Comparison of ENCODE assay signal across 10 cellular contexts in genomic region chr2:74836675-74837401, GRCh38. TPM values are rescaled to one million over a fixed set of nuclear protein-coding genes. Genes with fewer than 3 reads are reported as not detected.
DNase-seq lines count a peak whose midpoint lies in the region; ATAC-seq and TF ChIP-seq lines count a peak whose summit lies in the region.
"Had no signal": no experiment of that assay in that cellular context is flagged by ENCODE, and none has a peak within 500 bp of the region (broad histone marks: within the 10 kb centered on the region; RNA-seq: fewer than 3 reads in every experiment).

No MANE protein-coding gene starts in this region.

- intact Hi-C loops in activated CD4-positive, alpha-beta T cell treated with anti-CD3 and anti-CD28 coated beads for 36 hours (cut with DNase I, micrococcal nuclease) = loop anchor here (1.0 to 10.0 kb wide), 7 partner anchors 7 to 1622 kb away; partner anchors contain the start of genes ALMS1 (in 1 of the 2), INO80B (in 1 of the 2), MTHFD2 (in 1 of the 2) and SMYD5 (in 1 of the 2)
- intact Hi-C loops in PC-9 (cut with micrococcal nuclease; ENCODE audit: unreplicated experiment) = loop anchor here (1.0 kb wide), 2 partner anchors 8 to 31 kb away; no protein-coding TSS in a partner anchor

- ATAC-seq in activated CD4-positive, alpha-beta T cell treated with anti-CD3 and anti-CD28 coated beads for 36 hours = no peak
- no peak for ATAC-seq in stimulated activated effector memory CD8-positive, alpha-beta T cell treated with anti-CD3 and anti-CD28 coated beads, Interleukin-12 subunit alpha, Interleukin-12 subunit beta, amount 100 ng/mL, for 72 hours
- no peak for ATAC-seq in HG03565 (IDR thresholded peaks at IDR 0.05; ENCODE audit: unreplicated experiment)
- no peak for ATAC-seq in GM21529 (IDR thresholded peaks at IDR 0.05; ENCODE audit: unreplicated experiment)

- TF ChIP-seq POLR2A in erythroblast (IDR thresholded peaks at IDR 0.05; ENCODE audit: low read length) = no peak

- POLR2A ChIA-PET in activated CD4-positive, alpha-beta T cell treated with anti-CD3 and anti-CD28 coated beads for 36 hours (lab: Charles Lee) = interaction anchor here (0.6 to 1.2 kb wide), 2 partner anchors 13 to 37 kb away, joined by 3 read pairs; no protein-coding TSS in a partner anchor
- POLR2A ChIA-PET in PC-9 (lab: Charles Lee; ENCODE audit: unreplicated experiment) = interaction anchor here (1.7 kb wide), 1 partner anchor 9 kb away, joined by 3 read pairs; no protein-coding TSS in a partner anchor

- no peak for DNase-seq in activated CD4-positive, alpha-beta T cell treated with anti-CD3 and anti-CD28 coated beads for 36 hours
- no peak for DNase-seq in activated CD4-positive, alpha-beta T cell treated with anti-CD3 and anti-CD28 coated beads for 4 hours
- DNase-seq in PC-9 (no peak), foreskin fibroblast (no peak), erythroblast (lab: John Stamatoyannopoulos, UW) (no peak)
- no peak for DNase-seq in stimulated activated effector memory CD8-positive, alpha-beta T cell treated with anti-CD3 and anti-CD28 coated beads, Interleukin-12 subunit alpha, Interleukin-12 subunit beta, amount 100 ng/mL, for 72 hours (ENCODE audit: low spot score in 2 of 2)
- DNase-seq: anterior cingulate cortex had no signal

- BruUV-seq in PC-9 (replicated peaks; lab: Mats Ljungman, UMichigan) = no TSS peak

- peaks cover 24% of the 10 kb centered on the region for H3F3A ChIP-seq in PC-9 (ENCODE audit: insufficient read depth, low read depth)

- H3K27ac Mint-ChIP-seq in activated CD4-positive, alpha-beta T cell treated with anti-CD3 and anti-CD28 coated beads for 36 hours = peak overlapping the region; percentile 89
- H3K27ac Mint-ChIP-seq in stimulated activated effector memory CD8-positive, alpha-beta T cell treated with anti-CD3 and anti-CD28 coated beads, Interleukin-12 subunit alpha, Interleukin-12 subunit beta, amount 100 ng/mL, for 72 hours = peak overlapping the region; percentile 3
- H3K27ac Mint-ChIP-seq: immature natural killer cell had no signal

- H3K27me3 ChIP-seq in PC-9 (ENCODE audit: insufficient read depth, low read depth) = no peaks in the 10 kb centered on the region

- no peaks in the 10 kb centered on the region for H3K9me2 ChIP-seq in PC-9 (ENCODE audit: insufficient read depth)

- peaks cover 78% of the 10 kb centered on the region for H3K79me2 ChIP-seq in PC-9 (ENCODE audit: low read depth)

- no peaks in the 10 kb centered on the region for H3K9me3 ChIP-seq in PC-9 (ENCODE audit: insufficient read depth, low read depth)

- H3K36me3 Mint-ChIP-seq in activated CD4-positive, alpha-beta T cell treated with anti-CD3 and anti-CD28 coated beads for 36 hours (ENCODE audit: low read depth) = peaks cover 57% of the 10 kb centered on the region
- peaks cover 52% of the 10 kb centered on the region for H3K36me3 Mint-ChIP-seq in stimulated activated effector memory CD8-positive, alpha-beta T cell treated with anti-CD3 and anti-CD28 coated beads, Interleukin-12 subunit alpha, Interleukin-12 subunit beta, amount 100 ng/mL, for 72 hours
- H3K36me3 Mint-ChIP-seq: immature natural killer cell had no signal

- H3K4me3 ChIP-seq in PC-9 (peak overlapping the region; percentile 91; the same call in 1 of the 2 replicates), foreskin fibroblast (ENCODE audit: low read depth in 1 of 2, low read length in 2 of 2) (peak overlapping the region; percentile 57 to 79)

- H3K4me2 ChIP-seq in PC-9 = peak overlapping the region; percentile 93

- peak overlapping the region; percentile 84; the same call in 1 of the 2 replicates for H3K27ac ChIP-seq in PC-9

- H3K27me3 Mint-ChIP-seq in activated CD4-positive, alpha-beta T cell treated with anti-CD3 and anti-CD28 coated beads for 36 hours = no peaks in the 10 kb centered on the region

- no peak overlapping the region for H2AFZ ChIP-seq in PC-9

- H3K36me3 ChIP-seq in PC-9 (ENCODE audit: low read depth) = no peaks in the 10 kb centered on the region

- peaks cover 45% of the 10 kb centered on the region for H3K4me1 ChIP-seq in PC-9 (replicated peaks; ENCODE audit: insufficient read depth)

- TF ChIP-seq CTCF in PC-9 (conservative IDR thresholded peaks at IDR 0.05) = peak; percentile 53; the same call in 1 of the 2 replicates
- no peak for TF ChIP-seq CTCF in foreskin fibroblast (IDR thresholded peaks at IDR 0.05; ENCODE audit: low read depth, low read length)

- H4K20me1 ChIP-seq in PC-9 (ENCODE audit: insufficient read depth) = no peaks in the 10 kb centered on the region; the same call in 1 of the 2 replicates

- CTCF ChIA-PET in activated CD4-positive, alpha-beta T cell treated with anti-CD3 and anti-CD28 coated beads for 36 hours (lab: Charles Lee) = interaction anchor here (0.6 to 2.9 kb wide), 19 partner anchors 8 to 1343 kb away, joined by 3 to 24 read pairs (median 3); partner anchors contain the start of gene M1AP
- CTCF ChIA-PET in PC-9 (lab: Charles Lee) = interaction anchor here (0.5 to 1.2 kb wide), 9 partner anchors 9 to 146 kb away, joined by 3 to 9 read pairs (median 4); no protein-coding TSS in a partner anchor

- H3K9me3 Mint-ChIP-seq in activated CD4-positive, alpha-beta T cell treated with anti-CD3 and anti-CD28 coated beads for 36 hours (ENCODE audit: low read depth) = no peaks in the 10 kb centered on the region
- no peaks in the 10 kb centered on the region for H3K9me3 Mint-ChIP-seq in stimulated activated effector memory CD8-positive, alpha-beta T cell treated with anti-CD3 and anti-CD28 coated beads, Interleukin-12 subunit alpha, Interleukin-12 subunit beta, amount 100 ng/mL, for 72 hours
- H3K9me3 Mint-ChIP-seq: immature natural killer cell had no signal

- H3K4me1 Mint-ChIP-seq in activated CD4-positive, alpha-beta T cell treated with anti-CD3 and anti-CD28 coated beads for 36 hours = peaks cover 68% of the 10 kb centered on the region
- H3K4me1 Mint-ChIP-seq in stimulated activated effector memory CD8-positive, alpha-beta T cell treated with anti-CD3 and anti-CD28 coated beads, Interleukin-12 subunit alpha, Interleukin-12 subunit beta, amount 100 ng/mL, for 72 hours = peaks cover 56% of the 10 kb centered on the region

- peak overlapping the region; percentile 89 for H3K4me3 Mint-ChIP-seq in activated CD4-positive, alpha-beta T cell treated with anti-CD3 and anti-CD28 coated beads for 36 hours
- H3K4me3 Mint-ChIP-seq in stimulated activated effector memory CD8-positive, alpha-beta T cell treated with anti-CD3 and anti-CD28 coated beads, Interleukin-12 subunit alpha, Interleukin-12 subunit beta, amount 100 ng/mL, for 72 hours = peak overlapping the region; percentile 77

RNA-seq across cellular contexts. Expression of gene HK2, which starts 2.9 kb away (rescaled TPM):
- 100 to 1,000 TPM in 1 of 2 experiments, 10 to 100 TPM in 1; 84.4 to 105 TPM for total RNA-seq in activated CD4-positive, alpha-beta T cell treated with anti-CD3 and anti-CD28 coated beads for 36 hours
- 7.8 and 13.5 TPM in 2 replicates for total RNA-seq in PC-9 (2021)
